7 cellular contexts compared by ENCODE assay signal in genomic region chr18:57803119-57803969, GRCh38. TPM values are rescaled to one million over a fixed set of nuclear protein-coding genes. Genes with fewer than 3 reads are reported as not detected.
DNase-seq lines count a peak whose midpoint lies in the region; ATAC-seq, FAIRE-seq and TF ChIP-seq lines count a peak whose summit lies in the region.

Gene ATP8B1, minus strand, starts transcription at chr18:57803315. Its CDS starts 71,508 bp downstream, at chr18:57731807.

- in situ Hi-C loops in GM13976 (cut with MboI; ENCODE audit: low sequenced_read_pairs, unreplicated experiment): no loop called here

- DNase-seq in GM13976 (ENCODE audit: low spot score) (peak; percentile 63), RCC 7860 (ENCODE audit: low spot score) (peak; percentile 5), epidermal melanocyte (ENCODE audit: insufficient read length, low spot score) (peak; percentile 42), mesenteric fat pad (ENCODE audit: low spot score) (peak; percentile 93), upper lobe of left lung (peak; percentile 91 to 97)
- DNase-seq in activated CD4-positive, CD25-positive, alpha-beta regulatory T cell treated with anti-CD3 and anti-CD28 coated beads, Interleukin-2, amount 50 U/mL, for 72 hours: no peak

- no peaks in the 10 kb centered on the region for H3K36me3 ChIP-seq in upper lobe of left lung

- FAIRE-seq in RCC 7860 (lab: Jason Lieb, UNC): no peak

- peak within 1 kb of the TSS; percentile 81 to 94 (median 88) for H3K27ac ChIP-seq in upper lobe of left lung

- no peaks in the 10 kb centered on the region for H3K27me3 ChIP-seq in upper lobe of left lung

- peak; percentile 22 to 87 (median 60) for TF ChIP-seq POLR2A in upper lobe of left lung (IDR thresholded peaks at IDR 0.05)

- WGBS in upper lobe of left lung, 2 donors: 6 to 7% methylated on average over 47 to 50 of the region's 73 CpGs

- ATAC-seq in HG03045 (IDR thresholded peaks at IDR 0.05; ENCODE audit: unreplicated experiment) (peak; percentile 48), upper lobe of left lung (ENCODE audit: low FRiP score in 2 of 2) (peak; percentile 88 to 95)

- peak in 1 of 4 donors; percentile 13 for TF ChIP-seq EP300 in upper lobe of left lung (IDR thresholded peaks at IDR 0.05)

- no peaks in the 10 kb centered on the region for H3K9me3 ChIP-seq in upper lobe of left lung

- H3K4me1 ChIP-seq in upper lobe of left lung: peaks cover 7 to 57% (median 14%) of the 10 kb centered on the region in 4 donors

- TF ChIP-seq CTCF in GM13976 (IDR thresholded peaks at IDR 0.05; ENCODE audit: borderline replicate concordance, control extremely low read depth, extremely low read depth, insufficient read depth, missing control alignments) (no peak), upper lobe of left lung (IDR thresholded peaks at IDR 0.05) (peak in 4 of 6 experiments; percentile 11 to 49 (median 39))

- peak within 1 kb of the TSS; percentile 65 to 90 (median 82) for H3K4me3 ChIP-seq in upper lobe of left lung

RNA-seq across cellular contexts. Expression of gene ATP8B1, which starts in this region (rescaled TPM):
- total RNA-seq in mesenteric fat pad: 7.8 TPM
- total RNA-seq in upper lobe of left lung: 10 to 100 TPM; 19.6 to 36.5 (median 26.0) TPM
